In the genomic region with DNA sequence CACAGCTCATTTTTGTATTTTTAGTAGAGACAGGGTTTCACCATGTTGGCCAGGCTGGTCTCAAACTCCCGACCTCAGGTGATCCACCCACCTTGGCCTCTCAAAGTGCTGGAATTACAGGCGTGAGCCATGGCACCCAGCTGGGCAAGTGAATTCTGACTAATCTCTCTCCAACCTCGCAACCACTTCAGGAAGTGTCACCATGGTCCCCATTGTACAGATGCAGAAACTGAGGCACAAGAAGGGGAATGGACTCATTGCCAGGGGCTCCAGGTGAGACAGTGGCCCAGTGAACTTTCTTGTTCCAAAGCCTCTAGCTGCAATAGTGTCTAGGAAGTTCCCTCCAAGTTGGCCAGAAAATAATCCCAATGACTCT, we compare ENCODE assay signal across 1 cellular context.
A peak's percentile ranks its signal among the peaks of the same experiment; 100 is the strongest.
TF ChIP-seq lines count a peak whose summit lies in the region.

No MANE protein-coding gene starts in this region.

TF ChIP-seq in HepG2, 621 proteins besides CTCF, POLR2A, EP300 and RAD21:
- TF ChIP-seq KDM1A (CRISPR knock-in tag; IDR thresholded peaks at IDR 0.05) (0 out of 2 replicates have a peak, but pooled peaks have one; percentile 42), ADNP (CRISPR knock-in tag; IDR thresholded peaks at IDR 0.05) (peak; percentile 20; the same call in 1 of the 2 replicates), ZNF776 (CRISPR knock-in tag; IDR thresholded peaks at IDR 0.05) (0 out of 2 replicates have a peak, but pooled peaks have one; percentile 35), RCOR2 (CRISPR knock-in tag; IDR thresholded peaks at IDR 0.05) (0 out of 2 replicates have a peak, but pooled peaks have one; percentile 14), ZNF629 (CRISPR knock-in tag; conservative IDR thresholded peaks at IDR 0.05) (peak; percentile 95), ZMYM3 (CRISPR knock-in tag; IDR thresholded peaks at IDR 0.05) (peak; percentile 77; the same call in 1 of the 2 replicates)
- TF ChIP-seq, protein P1, sequence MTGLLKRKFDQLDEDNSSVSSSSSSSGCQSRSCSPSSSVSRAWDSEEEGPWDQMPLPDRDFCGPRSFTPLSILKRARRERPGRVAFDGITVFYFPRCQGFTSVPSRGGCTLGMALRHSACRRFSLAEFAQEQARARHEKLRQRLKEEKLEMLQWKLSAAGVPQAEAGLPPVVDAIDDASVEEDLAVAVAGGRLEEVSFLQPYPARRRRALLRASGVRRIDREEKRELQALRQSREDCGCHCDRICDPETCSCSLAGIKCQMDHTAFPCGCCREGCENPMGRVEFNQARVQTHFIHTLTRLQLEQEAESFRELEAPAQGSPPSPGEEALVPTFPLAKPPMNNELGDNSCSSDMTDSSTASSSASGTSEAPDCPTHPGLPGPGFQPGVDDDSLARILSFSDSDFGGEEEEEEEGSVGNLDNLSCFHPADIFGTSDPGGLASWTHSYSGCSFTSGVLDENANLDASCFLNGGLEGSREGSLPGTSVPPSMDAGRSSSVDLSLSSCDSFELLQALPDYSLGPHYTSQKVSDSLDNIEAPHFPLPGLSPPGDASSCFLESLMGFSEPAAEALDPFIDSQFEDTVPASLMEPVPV (CRISPR knock-in tag; IDR thresholded peaks at IDR 0.05), result 0 out of 2 replicates have a peak, but pooled peaks have one; percentile 36
